In genomic region chr5:10283927-10284635, GRCh38 we compare ENCODE assay signal across 8 cellular contexts. TPM values are rescaled to one million over a fixed set of nuclear protein-coding genes. Genes with fewer than 3 reads are reported as not detected.
DNase-seq lines count a peak whose midpoint lies in the region; ATAC-seq and TF ChIP-seq lines count a peak whose summit lies in the region.

No MANE protein-coding gene starts in this region.

- DNase-seq in BE2C (peak; percentile 90), GM19238 (ENCODE audit: insufficient read length, low spot score) (peak; percentile 72), NCI-H2227 treated with DMSO at 0.1 percent for 48 hours (lab: John Stamatoyannopoulos, UW) (peak; percentile 83), cardiac fibroblast (ENCODE audit: low read depth in 2 of 2) (peak; percentile 80 to 81), left colon (peak; percentile 79 to 92)
- peak; percentile 53 for DNase-seq in activated CD4-positive, CD25-positive, alpha-beta regulatory T cell treated with anti-CD3 and anti-CD28 coated beads, Interleukin-2, amount 50 U/mL, for 16 hours (ENCODE audit: low read depth, low spot score)
- peak; percentile 82 to 83 for DNase-seq in stimulated activated CD4-positive, alpha-beta T cell treated with anti-CD3 and anti-CD28 coated beads, Interleukin-2, amount 100 ng/mL, for 48 hours

- intact Hi-C loops in left colon (cut with DNase I, micrococcal nuclease): loop anchor here in 1 of 2 donors (10.0 kb wide), 2 partner anchors 141 to 341 kb away; no protein-coding TSS in a partner anchor

- H3K4me1 ChIP-seq in BE2C: peaks cover 9% of the 10 kb centered on the region

- H3K27me3 ChIP-seq in BE2C: no peaks in the 10 kb centered on the region

- H3K9me3 ChIP-seq in BE2C: no peaks in the 10 kb centered on the region

- no peak overlapping the region for H3K4me3 ChIP-seq in BE2C (ENCODE audit: low read depth, low read length)
- no peak overlapping the region for H3K4me3 ChIP-seq in cardiac fibroblast (replicated peaks in 1 of 2; ENCODE audit: low read depth in 2 of 2, low read length in 2 of 2)

- ATAC-seq in HG03175 (IDR thresholded peaks at IDR 0.05; ENCODE audit: unreplicated experiment): peak; percentile 95
- peak; percentile 73 for ATAC-seq in left colon

- H3K36me3 ChIP-seq in BE2C: no peaks in the 10 kb centered on the region

- peak; percentile 98 for TF ChIP-seq CTCF in BE2C (IDR thresholded peaks at IDR 0.05; ENCODE audit: low read depth, low read length)
- peak; percentile 96 for TF ChIP-seq CTCF in cardiac fibroblast (IDR thresholded peaks at IDR 0.05; ENCODE audit: low read depth, low read length)

RNA-seq across cellular contexts. Expression of gene CMBL, which starts 23.6 kb away (rescaled TPM):
- 2.4 TPM for polyA plus RNA-seq in BE2C (2012; ENCODE audit: insufficient read depth, insufficient read length, low read depth)
- 100 to 1,000 TPM; 172 to 182 TPM for total RNA-seq in left colon

RNA-seq across cellular contexts. Expression of gene CCT5, which starts 34.0 kb away (rescaled TPM):
- polyA plus RNA-seq in BE2C (2012; ENCODE audit: insufficient read depth, insufficient read length, low read depth): 519 TPM
- 100 to 1,000 TPM; 136 to 150 TPM for total RNA-seq in left colon

RNA-seq across cellular contexts. Expression of gene ATPSCKMT, which starts 34.4 kb away (rescaled TPM):
- 30.5 TPM for polyA plus RNA-seq in BE2C (2012; ENCODE audit: insufficient read depth, insufficient read length, low read depth)
- 10 to 100 TPM; 13.2 to 17.4 TPM for total RNA-seq in left colon
